In genomic region chr17:32007463-32008298, GRCh38 we compare ENCODE assay signal across 8 cellular contexts. TPM values are rescaled to one million over a fixed set of nuclear protein-coding genes. Genes with fewer than 3 reads are reported as not detected.
DNase-seq lines count a peak whose midpoint lies in the region; ATAC-seq and TF ChIP-seq lines count a peak whose summit lies in the region.

No MANE protein-coding gene starts in this region.

- TF ChIP-seq CTCF in fibroblast of villous mesenchyme (IDR thresholded peaks at IDR 0.05; ENCODE audit: insufficient read depth, low read depth, low read length) (no peak), nephron progenitor cell (IDR thresholded peaks at IDR 0.05) (no peak), thoracic aorta (IDR thresholded peaks at IDR 0.05) (no peak)

- DNase-seq in activated T-cell treated with anti-CD3 and anti-CD28 coated beads for 1 hour (ENCODE audit: low read depth) (peak; percentile 5), NCI-H82 (lab: John Stamatoyannopoulos, UW) (peak; percentile 80), fibroblast of villous mesenchyme (ENCODE audit: low read depth) (peak; percentile 18), nephron progenitor cell (no peak), thoracic aorta (ENCODE audit: low spot score) (no peak)
- DNase-seq in activated T-cell treated with anti-CD3 and anti-CD28 coated beads, Interleukin-2, amount 50 U/mL, for 1 hour, result no peak

- H3K4me3 ChIP-seq in fibroblast of villous mesenchyme (ENCODE audit: low read depth, low read length) (peak overlapping the region; percentile 97), thoracic aorta (peak overlapping the region; percentile 98)

- ATAC-seq in HG02981 (IDR thresholded peaks at IDR 0.05; ENCODE audit: unreplicated experiment), result peak; percentile 35
- peak; percentile 59 for ATAC-seq in activated T-helper 17 cell treated with anti-CD3 and anti-CD28 coated beads, Interleukin-2, amount 50 U/mL, for 72 hours (replicated peaks)
- ATAC-seq in thoracic aorta (ENCODE audit: insufficient number of reproducible peaks, low FRiP score, low read depth), result peak; percentile 39

- peak overlapping the region; percentile 34 to 59 for H3K27ac ChIP-seq in thoracic aorta

- no peaks in the 10 kb centered on the region for H3K36me3 ChIP-seq in thoracic aorta

- H3K36me3 Mint-ChIP-seq in activated T-helper 17 cell treated with anti-CD3 and anti-CD28 coated beads, Interleukin-2, amount 50 U/mL, for 72 hours (ENCODE audit: low read depth), result peaks cover 20% of the 10 kb centered on the region
- H3K36me3 Mint-ChIP-seq in nephron progenitor cell (ENCODE audit: low read depth), result peaks cover 26% of the 10 kb centered on the region

- peak overlapping the region; percentile 87 for H3K27ac Mint-ChIP-seq in activated T-helper 17 cell treated with anti-CD3 and anti-CD28 coated beads, Interleukin-2, amount 50 U/mL, for 72 hours
- H3K27ac Mint-ChIP-seq in nephron progenitor cell, result peak overlapping the region; percentile 71

- H3K27me3 ChIP-seq in thoracic aorta (replicated peaks; ENCODE audit: insufficient read depth), result no peaks in the 10 kb centered on the region

- peaks cover 20 to 26% of the 10 kb centered on the region in 2 donors for H3K4me1 ChIP-seq in thoracic aorta (ENCODE audit: control insufficient read depth in 1 of 2, low read depth in 2 of 2)

- peaks cover 16% of the 10 kb centered on the region for H3K4me1 Mint-ChIP-seq in activated T-helper 17 cell treated with anti-CD3 and anti-CD28 coated beads, Interleukin-2, amount 50 U/mL, for 72 hours
- peaks cover 28% of the 10 kb centered on the region for H3K4me1 Mint-ChIP-seq in nephron progenitor cell

- no peaks in the 10 kb centered on the region for H3K27me3 Mint-ChIP-seq in activated T-helper 17 cell treated with anti-CD3 and anti-CD28 coated beads, Interleukin-2, amount 50 U/mL, for 72 hours
- peaks cover 14% of the 10 kb centered on the region for H3K27me3 Mint-ChIP-seq in nephron progenitor cell (ENCODE audit: low read depth, poor library complexity)

- H3K9me3 Mint-ChIP-seq in activated T-helper 17 cell treated with anti-CD3 and anti-CD28 coated beads, Interleukin-2, amount 50 U/mL, for 72 hours, result no peaks in the 10 kb centered on the region
- peaks cover 6% of the 10 kb centered on the region for H3K9me3 Mint-ChIP-seq in nephron progenitor cell

- H3K4me3 Mint-ChIP-seq in activated T-helper 17 cell treated with anti-CD3 and anti-CD28 coated beads, Interleukin-2, amount 50 U/mL, for 72 hours, result peak overlapping the region; percentile 93
- H3K4me3 Mint-ChIP-seq in nephron progenitor cell, result peak overlapping the region; percentile 91

- no peaks in the 10 kb centered on the region for H3K9me3 ChIP-seq in thoracic aorta

RNA-seq across cellular contexts. Expression of gene LRRC37B, which starts 0.5 kb away (rescaled TPM):
- total RNA-seq in activated T-helper 17 cell treated with anti-CD3 and anti-CD28 coated beads, Interleukin-2, amount 50 U/mL, for 72 hours, result 10 to 100 TPM; 29.2 to 35.5 TPM
- total RNA-seq in fibroblast of villous mesenchyme (12.9 and 14.2 TPM in 2 replicates), thoracic aorta (10 to 100 TPM; 23.3 to 23.4 TPM)

Comparison
In these comparisons a context has a peak if more than half of its experiments do, and no peak if none do; other contexts are left out.
1. DNase-seq: peak in activated T-cell treated with anti-CD3 and anti-CD28 coated beads for 1 hour (single experiment), NCI-H82 (single experiment) and fibroblast of villous mesenchyme (single experiment); none in activated T-cell treated with anti-CD3 and anti-CD28 coated beads, Interleukin-2, amount 50 U/mL, for 1 hour (single experiment), nephron progenitor cell (single experiment) and thoracic aorta (single experiment).
2. Peak in every context shown above with its lines, with median percentiles within 50 percentile points of each other: ATAC-seq.